In the genomic region with DNA sequence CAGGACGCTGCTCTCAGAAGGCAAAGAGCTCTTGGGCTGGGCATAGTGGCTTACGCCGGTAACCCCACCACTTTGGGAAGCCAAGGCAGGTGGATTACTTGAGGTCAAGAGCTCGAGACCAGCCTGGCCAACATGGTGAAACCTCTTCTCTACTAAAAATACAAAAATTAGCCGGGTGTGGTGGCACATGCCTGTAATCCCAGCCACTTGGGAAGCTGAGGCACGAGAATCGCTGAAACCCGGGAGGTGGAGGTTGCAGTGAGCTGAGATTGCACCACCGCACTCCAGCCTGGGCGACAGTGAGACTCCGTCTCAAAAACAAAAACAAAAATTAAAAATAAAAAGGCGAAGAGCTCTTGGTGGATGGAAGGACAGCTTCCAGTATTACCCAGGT, we compare ENCODE assay signal across 8 cellular contexts. TPM values are rescaled to one million over a fixed set of nuclear protein-coding genes. Genes with fewer than 3 reads are reported as not detected.
DNase-seq lines count a peak whose midpoint lies in the region; ATAC-seq and TF ChIP-seq lines count a peak whose summit lies in the region.
"Not testable (repeated sequence)": the region's sequence is repeated elsewhere in the genome, so short reads cannot be mapped to it uniquely, and the experiment has no call there.

No MANE protein-coding gene starts in this region.

- H3K9ac ChIP-seq in MM.1S (ENCODE audit: low read length) = not testable (repeated sequence)

- H3K4me1 Mint-ChIP-seq in Calu3 (ENCODE audit: low read depth, unreplicated experiment); memory B cell: not testable (repeated sequence)
- H3K4me1 Mint-ChIP-seq in activated CD4-positive, alpha-beta memory T cell treated with anti-CD3 and anti-CD28 coated beads for 36 hours (ENCODE audit: low read depth) = peaks cover 11% of the 10 kb centered on the region

- not testable (repeated sequence) for H3K9me2 ChIP-seq in MM.1S (replicated peaks; ENCODE audit: insufficient read depth, low read length)

- WGBS in psoas muscle, 3 donors = 48 to 63% (median 56%) methylated on average over 12 of the region's 12 CpGs
- 44 to 59% methylated on average over 3 to 12 of the region's 12 CpGs for WGBS in transverse colon (ENCODE audit: low coverage in 1 of 2), 2 donors

- DNase-seq in Calu3; MM.1S; brain microvascular endothelial cell; fibroblast of the aortic adventitia (ENCODE audit: low read depth); memory B cell (ENCODE audit: low spot score in 2 of 2); transverse colon: not testable (repeated sequence)
- DNase-seq in activated CD4-positive, alpha-beta memory T cell treated with anti-CD3 and anti-CD28 coated beads for 36 hours = peak; percentile 18
- peak in 1 of 2 donors; percentile 32 for DNase-seq in psoas muscle

- H3K9me3 ChIP-seq in MM.1S (replicated peaks; ENCODE audit: insufficient read depth, low read length); psoas muscle; transverse colon: not testable (repeated sequence)

- in situ Hi-C loops in brain microvascular endothelial cell (cut with HindIII; ENCODE audit: low pct_ligation_motif_present, low sequenced_read_pairs); transverse colon (cut with MboI; ENCODE audit: low pct_ligation_motif_present in 1 of 4, low pct_unique_long_range_greater_than_20kb in 1 of 4, low sequenced_read_pairs in 3 of 4): not testable (repeated sequence)

- intact Hi-C loops in Calu3 (cut with micrococcal nuclease; ENCODE audit: unreplicated experiment); psoas muscle (cut with DNase I); transverse colon (cut with DNase I; ENCODE audit: low total_unique reads): not testable (repeated sequence)
- intact Hi-C loops in activated CD4-positive, alpha-beta memory T cell treated with anti-CD3 and anti-CD28 coated beads for 36 hours (cut with micrococcal nuclease) = loop anchor here (1.0 to 10.0 kb wide), 2 partner anchors 29 to 82 kb away; no protein-coding TSS in a partner anchor

- not testable (repeated sequence) for TF ChIP-seq EP300 in transverse colon (IDR thresholded peaks at IDR 0.05; ENCODE audit: low read depth)

- POLR2A ChIA-PET in activated CD4-positive, alpha-beta memory T cell treated with anti-CD3 and anti-CD28 coated beads for 36 hours (lab: Charles Lee) = interaction anchor here (0.5 to 2.5 kb wide), 3 partner anchors 35 to 462 kb away, joined by 3 to 9 read pairs (median 5); a partner anchor contains a TSS

- not testable (repeated sequence) for TF ChIP-seq POLR2A in transverse colon (IDR thresholded peaks at IDR 0.05)

- BruUV-seq in Calu3 (replicated peaks; lab: Mats Ljungman, UMichigan) = not testable (repeated sequence)

- not testable (repeated sequence) for H3K9me3 Mint-ChIP-seq in Calu3 (ENCODE audit: low read depth, unreplicated experiment); activated CD4-positive, alpha-beta memory T cell treated with anti-CD3 and anti-CD28 coated beads for 36 hours; memory B cell

- H3K4me3 Mint-ChIP-seq in Calu3 (ENCODE audit: low read depth, unreplicated experiment) (peak overlapping the region; percentile 79), memory B cell (peak overlapping the region; percentile 94)
- peak overlapping the region; percentile 86 for H3K4me3 Mint-ChIP-seq in activated CD4-positive, alpha-beta memory T cell treated with anti-CD3 and anti-CD28 coated beads for 36 hours

- H3K27me3 ChIP-seq in MM.1S (replicated peaks; ENCODE audit: insufficient read depth, low read length) = peaks cover 77% of the 10 kb centered on the region
- not testable (repeated sequence) for H3K27me3 ChIP-seq in brain microvascular endothelial cell (replicated peaks); psoas muscle (ENCODE audit: insufficient read depth in 3 of 3, low read length in 2 of 3); transverse colon

- H3K27ac ChIP-seq in MM.1S (ENCODE audit: low read length); brain microvascular endothelial cell: not testable (repeated sequence)
- H3K27ac ChIP-seq in psoas muscle (peak overlapping the region; percentile 91), transverse colon (peak overlapping the region; percentile 81 to 91 (median 84))

- not testable (repeated sequence) for ATAC-seq in memory B cell (ENCODE audit: low read depth)
- ATAC-seq in psoas muscle = peak in 3 of 4 donors; percentile 1 to 26 (median 2)

- not testable (repeated sequence) for H3K79me2 ChIP-seq in MM.1S (ENCODE audit: low read length)

- H3K4me1 ChIP-seq in MM.1S (ENCODE audit: low read length) = not testable (repeated sequence)
- H3K4me1 ChIP-seq in psoas muscle (peaks cover 20% of the 10 kb centered on the region), transverse colon (peaks cover 11 to 26% (median 25%) of the 10 kb centered on the region in 4 donors)

- H3F3A ChIP-seq in MM.1S (ENCODE audit: insufficient read depth, low read length) = not testable (repeated sequence)

- H3K4me3 ChIP-seq in MM.1S (ENCODE audit: low read length) (peak overlapping the region; percentile 58), brain microvascular endothelial cell (ENCODE audit: low read depth, low read length) (peak overlapping the region; percentile 63), fibroblast of the aortic adventitia (ENCODE audit: low read depth, low read length) (peak overlapping the region; percentile 70), psoas muscle (peak overlapping the region; percentile 89), transverse colon (peak overlapping the region; percentile 24 to 61 (median 54))

- H2AFZ ChIP-seq in MM.1S (ENCODE audit: low read length) = peak overlapping the region; percentile 86

- H3K36me3 ChIP-seq in MM.1S (replicated peaks; ENCODE audit: insufficient read depth, low read length); brain microvascular endothelial cell (replicated peaks); psoas muscle (ENCODE audit: insufficient read depth in 1 of 2, low read depth in 1 of 2); transverse colon: not testable (repeated sequence)

- TF ChIP-seq CTCF in Calu3 (IDR thresholded peaks at IDR 0.05; ENCODE audit: unreplicated experiment); MM.1S (IDR thresholded peaks at IDR 0.05; ENCODE audit: low read length); brain microvascular endothelial cell (IDR thresholded peaks at IDR 0.05; ENCODE audit: low read depth, low read length, missing control alignments); fibroblast of the aortic adventitia (IDR thresholded peaks at IDR 0.05; ENCODE audit: insufficient read depth, low read length); psoas muscle (IDR thresholded peaks at IDR 0.05); transverse colon (IDR thresholded peaks at IDR 0.05): not testable (repeated sequence)

- peaks cover 13% of the 10 kb centered on the region for H3K36me3 Mint-ChIP-seq in Calu3 (ENCODE audit: insufficient read depth, unreplicated experiment)
- not testable (repeated sequence) for H3K36me3 Mint-ChIP-seq in activated CD4-positive, alpha-beta memory T cell treated with anti-CD3 and anti-CD28 coated beads for 36 hours; memory B cell

- CTCF ChIA-PET in Calu3 (lab: Charles Lee) = interaction anchor here (0.6 kb wide), 1 partner anchor 365 kb away, joined by 3 read pairs; no protein-coding TSS in a partner anchor
- CTCF ChIA-PET in activated CD4-positive, alpha-beta memory T cell treated with anti-CD3 and anti-CD28 coated beads for 36 hours (lab: Charles Lee) = interaction anchor here (0.6 to 2.4 kb wide), 21 partner anchors 8 to 618 kb away, joined by 3 to 20 read pairs (median 3); a partner anchor contains a TSS

- H4K20me1 ChIP-seq in MM.1S (ENCODE audit: insufficient read depth, low read length) = not testable (repeated sequence)

- not testable (repeated sequence) for H3K27ac Mint-ChIP-seq in Calu3 (ENCODE audit: unreplicated experiment); activated CD4-positive, alpha-beta memory T cell treated with anti-CD3 and anti-CD28 coated beads for 36 hours; memory B cell

- peaks cover 11% of the 10 kb centered on the region for H3K27me3 Mint-ChIP-seq in Calu3 (ENCODE audit: unreplicated experiment)
- not testable (repeated sequence) for H3K27me3 Mint-ChIP-seq in activated CD4-positive, alpha-beta memory T cell treated with anti-CD3 and anti-CD28 coated beads for 36 hours; memory B cell

- H3K4me2 ChIP-seq in MM.1S (ENCODE audit: low read depth, low read length) = peak overlapping the region; percentile 92

RNA-seq across cellular contexts. Expression of a gene that starts 34.6 kb away (rescaled TPM):
- total RNA-seq in Calu3 (2022) (32.2 and 40.4 TPM in 2 replicates), fibroblast of the aortic adventitia (ENCODE audit: low replicate concordance) (8.6 and 16.1 TPM in 2 replicates), psoas muscle (10 to 100 TPM; 41.4 to 66.1 (median 57.8) TPM), transverse colon (10 to 100 TPM in 2 of 4 donors, 1 to 10 TPM in 2; 1.1 to 22.0 (median 12.5) TPM)
- 10 to 100 TPM; 63.8 to 68.7 TPM for total RNA-seq in activated CD4-positive, alpha-beta memory T cell treated with anti-CD3 and anti-CD28 coated beads for 36 hours
- 100 to 1,000 TPM in 1 of 3 donors, 10 to 100 TPM in 2; 43.4 to 151 (median 58.3) TPM for polyA plus RNA-seq in psoas muscle

RNA-seq across cellular contexts. Expression of a gene that starts 59.3 kb away (rescaled TPM):
- total RNA-seq in Calu3 (2022) (15.1 and 15.8 TPM in 2 replicates), fibroblast of the aortic adventitia (ENCODE audit: low replicate concordance) (5.6 and 11.5 TPM in 2 replicates), psoas muscle (10 to 100 TPM; 43.0 to 70.3 (median 54.7) TPM), transverse colon (10 to 100 TPM; 18.7 to 31.8 (median 27.4) TPM)
- 10 to 100 TPM; 10.8 to 11.5 TPM for total RNA-seq in activated CD4-positive, alpha-beta memory T cell treated with anti-CD3 and anti-CD28 coated beads for 36 hours
- polyA plus RNA-seq in psoas muscle = 10 to 100 TPM; 21.0 to 63.3 (median 26.4) TPM
